ENCODE assay signal across 8 cellular contexts in the genomic region with DNA sequence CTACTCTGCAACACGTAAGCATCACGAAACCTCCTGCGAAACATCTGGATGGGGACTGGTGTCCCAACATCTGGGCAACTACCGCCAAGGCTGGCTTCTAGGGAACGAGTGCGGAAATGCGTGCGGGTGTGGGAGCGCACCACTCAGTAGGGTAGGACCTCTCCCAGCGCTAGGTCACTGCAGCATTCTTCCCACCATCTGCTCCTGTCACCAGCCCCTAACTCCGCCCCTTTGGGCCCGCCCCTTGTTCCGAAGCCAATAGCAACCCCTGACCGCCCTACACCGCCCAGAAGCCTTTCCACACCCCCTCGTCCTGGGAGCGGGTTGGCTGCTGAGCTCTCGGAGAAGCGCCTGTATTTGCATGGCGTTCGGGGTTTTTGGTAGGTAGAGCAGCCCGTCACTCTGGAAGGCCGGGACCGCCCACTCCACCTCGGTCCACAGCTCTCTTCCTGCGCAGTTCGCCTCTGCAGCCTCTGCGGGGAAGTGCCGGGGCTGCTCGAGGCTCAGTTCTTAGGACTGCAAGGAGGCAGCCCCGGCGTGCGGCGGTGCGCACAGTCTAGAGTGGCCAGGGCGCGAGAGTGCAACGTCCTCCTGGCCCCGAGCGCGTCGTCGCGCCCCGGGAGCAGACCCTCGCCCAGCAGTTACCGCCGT. TPM values are rescaled to one million over a fixed set of nuclear protein-coding genes. Genes with fewer than 3 reads are reported as not detected.
A peak's percentile ranks its signal among the peaks of the same experiment; 100 is the strongest.
DNase-seq lines count a peak whose midpoint lies in the region; ATAC-seq and TF ChIP-seq lines count a peak whose summit lies in the region.

A gene (plus strand): TSS at position 454 of the 651 bp plus-strand sequence. CDS start 438 bp downstream, outside the sequence.

- no peaks in the 10 kb centered on the region for H3K9me2 ChIP-seq in OCI-LY1 (ENCODE audit: low read depth, low read length)

- peak within 1 kb of the TSS; percentile 96 for H3K27ac Mint-ChIP-seq in CD8-positive, alpha-beta T cell

- H3K4me1 Mint-ChIP-seq in CD8-positive, alpha-beta T cell (ENCODE audit: low read depth) = peaks cover 57% of the 10 kb centered on the region

- TF ChIP-seq CTCF in CD8-positive, alpha-beta T cell (IDR thresholded peaks at IDR 0.05) = peak; percentile 16
- TF ChIP-seq CTCF in OCI-LY1 (IDR thresholded peaks at IDR 0.05; ENCODE audit: low read length) = no peak

- CTCF ChIA-PET in CD8-positive, alpha-beta T cell (lab: Charles Lee) = interaction anchor here (0.7 to 4.0 kb wide), 30 partner anchors 9 to 706 kb away, joined by 3 to 23 read pairs (median 4); no protein-coding TSS in a partner anchor

- H3K9me3 Mint-ChIP-seq in CD8-positive, alpha-beta T cell = no peaks in the 10 kb centered on the region

- no peaks in the 10 kb centered on the region for H4K20me1 ChIP-seq in OCI-LY1 (ENCODE audit: insufficient read depth, low read length)

- peak; percentile 87 for ATAC-seq in CD8-positive, alpha-beta T cell
- peak; percentile 33 for ATAC-seq in GM19468 (IDR thresholded peaks at IDR 0.05; ENCODE audit: extremely low read depth, unreplicated experiment)

- H3K79me2 ChIP-seq in OCI-LY1 (ENCODE audit: insufficient read depth, low read length) = no peaks in the 10 kb centered on the region

- no peaks in the 10 kb centered on the region for H3K36me3 ChIP-seq in CD8-positive, alpha-beta T cell (ENCODE audit: insufficient read depth, low read length)
- no peaks in the 10 kb centered on the region for H3K36me3 ChIP-seq in OCI-LY1 (ENCODE audit: insufficient read depth, low read length)

- H3F3A ChIP-seq in OCI-LY1 (ENCODE audit: insufficient read depth, low read length) = no peaks in the 10 kb centered on the region

- DNase-seq in CD8-positive, alpha-beta T cell = peak; percentile 98 to 100 (median 99)
- peak; percentile 89 for DNase-seq in HPDE6-E6E7 (ENCODE audit: extremely low spot score)
- DNase-seq in activated T-cell treated with anti-CD3 and anti-CD28 coated beads for 24 hours (ENCODE audit: low read depth) = peak; percentile 99
- DNase-seq in epithelial cell of prostate (ENCODE audit: low read depth, low spot score) = peak; percentile 92
- peak; percentile 44 for DNase-seq in middle frontal gyrus (ENCODE audit: extremely low spot score, low spot score)
- peak; percentile 98 to 99 for DNase-seq in stimulated activated CD8-positive, alpha-beta memory T cell treated with anti-CD3 and anti-CD28 coated beads, Interleukin-15, amount 100 ng/mL, for 48 hours (ENCODE audit: low read depth in 2 of 2)

- H3K27me3 Mint-ChIP-seq in CD8-positive, alpha-beta T cell (ENCODE audit: low read depth) = peaks cover 32% of the 10 kb centered on the region

- peak within 1 kb of the TSS; percentile 88 for H3K27ac ChIP-seq in CD8-positive, alpha-beta T cell (ENCODE audit: low read depth, low read length)
- H3K27ac ChIP-seq in OCI-LY1 (ENCODE audit: low read depth, low read length, poor library complexity, severe bottlenecking) (no peak within 1 kb of the TSS), epithelial cell of prostate (no peak within 1 kb of the TSS)

- H3K36me3 Mint-ChIP-seq in CD8-positive, alpha-beta T cell = peaks cover 17% of the 10 kb centered on the region

- H3K9me3 ChIP-seq in CD8-positive, alpha-beta T cell (ENCODE audit: low read length) = no peaks in the 10 kb centered on the region
- no peaks in the 10 kb centered on the region for H3K9me3 ChIP-seq in OCI-LY1 (ENCODE audit: low read length)

- H3K4me3 ChIP-seq in CD8-positive, alpha-beta T cell (ENCODE audit: low read depth, low read length) = peak within 1 kb of the TSS; percentile 80
- peak within 1 kb of the TSS; percentile 52 for H3K4me3 ChIP-seq in OCI-LY1 (ENCODE audit: low read depth, low read length, poor library complexity, severe bottlenecking)

- no peak within 1 kb of the TSS for H2AFZ ChIP-seq in OCI-LY1 (ENCODE audit: low read length)

- POLR2A ChIA-PET in CD8-positive, alpha-beta T cell (lab: Charles Lee) = interaction anchor here (0.6 to 5.2 kb wide), 26 partner anchors 8 to 1283 kb away, joined by 3 to 74 read pairs (median 4); a partner anchor contains a TSS

- H3K4me3 Mint-ChIP-seq in CD8-positive, alpha-beta T cell = peak within 1 kb of the TSS; percentile 97

- H3K4me1 ChIP-seq in CD8-positive, alpha-beta T cell (ENCODE audit: insufficient read depth, low read length) = peaks cover 51% of the 10 kb centered on the region
- peaks cover 8% of the 10 kb centered on the region for H3K4me1 ChIP-seq in OCI-LY1 (ENCODE audit: insufficient read depth, low read length, severe bottlenecking)

- intact Hi-C loops in CD8-positive, alpha-beta T cell (cut with DNase I, micrococcal nuclease) = loop anchor here (1.0 to 10.0 kb wide), 10 partner anchors 9 to 1283 kb away; a partner anchor contains a TSS

- no peak within 1 kb of the TSS for H3K9ac ChIP-seq in OCI-LY1 (ENCODE audit: low read length)

- peak within 1 kb of the TSS; percentile 73 for H3K4me2 ChIP-seq in OCI-LY1 (ENCODE audit: low read length)

- H3K27me3 ChIP-seq in CD8-positive, alpha-beta T cell (ENCODE audit: insufficient read depth, low read length) = peaks cover 23% of the 10 kb centered on the region
- no peaks in the 10 kb centered on the region for H3K27me3 ChIP-seq in OCI-LY1 (ENCODE audit: insufficient read depth, low read length)

RNA-seq across cellular contexts. Expression of the gene that starts here (rescaled TPM):
- 1 to 10 TPM; 8.1 to 8.4 TPM for total RNA-seq in CD8-positive, alpha-beta T cell

Comparison
In these comparisons a context has a peak if more than half of its experiments do, and no peak if none do; other contexts are left out.
1. DNase-seq: peak in every context shown above with its lines; median percentile 99 in CD8-positive, alpha-beta T cell; 99 in activated T-cell treated with anti-CD3 and anti-CD28 coated beads for 24 hours; 98 in stimulated activated CD8-positive, alpha-beta memory T cell treated with anti-CD3 and anti-CD28 coated beads, Interleukin-15, amount 100 ng/mL, for 48 hours; 92 in epithelial cell of prostate; 89 in HPDE6-E6E7; 44 in middle frontal gyrus.